In the genomic region with DNA sequence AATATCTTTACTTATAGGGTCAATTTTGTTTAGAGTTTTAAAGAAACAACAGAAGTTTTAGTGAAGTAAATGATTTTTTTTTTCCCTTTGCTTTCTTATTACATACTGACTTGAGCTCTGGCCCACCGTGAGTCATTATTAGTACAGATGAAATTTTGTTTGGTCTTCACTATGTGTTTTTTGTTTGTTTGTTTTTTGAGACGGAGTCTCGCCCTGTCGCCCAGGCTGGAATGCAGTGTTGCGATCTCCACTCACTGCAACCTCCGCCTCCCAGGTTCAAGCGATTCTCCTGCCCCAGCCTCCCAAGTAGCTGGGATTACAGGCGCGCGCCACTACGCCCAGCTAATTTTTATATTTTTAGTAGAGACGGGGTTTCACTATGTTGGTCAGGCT, we compare ENCODE assay signal across 5 cellular contexts. TPM values are rescaled to one million over a fixed set of nuclear protein-coding genes. Genes with fewer than 3 reads are reported as not detected.
DNase-seq lines count a peak whose midpoint lies in the region; ATAC-seq, FAIRE-seq and TF ChIP-seq lines count a peak whose summit lies in the region.
"Not testable (repeated sequence)": the region's sequence is repeated elsewhere in the genome, so short reads cannot be mapped to it uniquely, and the experiment has no call there.

No MANE protein-coding gene starts in this region.

- FAIRE-seq in HepG2 (lab: Jason Lieb, UNC), result not testable (repeated sequence)

- not testable (repeated sequence) for H3K4me3 ChIP-seq in PC-3 (ENCODE audit: low read length); HepG2 (replicated peaks in 1 of 3; ENCODE audit: insufficient read depth in 1 of 3, low read depth in 2 of 3, low read length in 3 of 3)

- not testable (repeated sequence) for H4K20me1 ChIP-seq in PC-3 (ENCODE audit: low read length); HepG2 (ENCODE audit: insufficient read depth, low read length)

- H3K9ac ChIP-seq in PC-3 (ENCODE audit: low read length); HepG2 (ENCODE audit: insufficient read depth, low read depth, low read length): not testable (repeated sequence)

- peak; percentile 15 for DNase-seq in PC-3
- DNase-seq in T-helper 17 cell; activated CD4-positive, alpha-beta T cell treated with anti-CD3 and anti-CD28 coated beads for 36 hours; HepG2 (ENCODE audit: low spot score): not testable (repeated sequence)
- DNase-seq in posterior vena cava (ENCODE audit: low spot score), result peak; percentile 36

- H3K9me3 Mint-ChIP-seq in activated CD4-positive, alpha-beta T cell treated with anti-CD3 and anti-CD28 coated beads for 36 hours (ENCODE audit: low read depth), result not testable (repeated sequence)

- H3K27ac ChIP-seq in PC-3 (ENCODE audit: low read length); HepG2 (ENCODE audit: extremely low read length, insufficient read depth, low read length): not testable (repeated sequence)

- not testable (repeated sequence) for TF ChIP-seq EP300 in HepG2 (IDR thresholded peaks at IDR 0.05; ENCODE audit: low read depth in 2 of 2, low read length in 2 of 2); HepG2 (CRISPR knock-in tag; IDR thresholded peaks at IDR 0.05; ENCODE audit: borderline replicate concordance)

- in situ Hi-C loops in HepG2 (cut with HindIII; ENCODE audit: extremely low pct_ligation_motif_present, low pct_unique_long_range_greater_than_20kb), result loop anchor here (25.0 kb wide), 1 partner anchor 158 kb away; no protein-coding TSS in a partner anchor

- TF ChIP-seq RAD21 in HepG2 (CRISPR knock-in tag; IDR thresholded peaks at IDR 0.05), result not testable (repeated sequence)

- not testable (repeated sequence) for H3K9me2 ChIP-seq in PC-3 (replicated peaks; ENCODE audit: low read length)

- peak overlapping the region; percentile 63 for H3K4me3 Mint-ChIP-seq in T-helper 17 cell
- not testable (repeated sequence) for H3K4me3 Mint-ChIP-seq in activated CD4-positive, alpha-beta T cell treated with anti-CD3 and anti-CD28 coated beads for 36 hours

- TF ChIP-seq POLR2A in HepG2 (IDR thresholded peaks at IDR 0.05; ENCODE audit: insufficient read depth in 1 of 2, low read depth in 2 of 2, low read length in 2 of 2), result not testable (repeated sequence)

- 93% methylated on average over 12 of the region's 12 CpGs for WGBS in HepG2 (ENCODE audit: low lambda C conversion rate)

- not testable (repeated sequence) for H3K4me1 Mint-ChIP-seq in T-helper 17 cell
- peaks cover 16% of the 10 kb centered on the region for H3K4me1 Mint-ChIP-seq in activated CD4-positive, alpha-beta T cell treated with anti-CD3 and anti-CD28 coated beads for 36 hours

- TF ChIP-seq CTCF in PC-3 (conservative IDR thresholded peaks at IDR 0.05; ENCODE audit: low read depth, low read length); HepG2 (CRISPR knock-in tag; IDR thresholded peaks at IDR 0.05): not testable (repeated sequence)

- H3K4me1 ChIP-seq in PC-3 (ENCODE audit: insufficient read depth, low read length) (peaks cover 13% of the 10 kb centered on the region), HepG2 (ENCODE audit: insufficient read depth, low read length) (peaks cover 25% of the 10 kb centered on the region)

- not testable (repeated sequence) for H3K36me3 Mint-ChIP-seq in T-helper 17 cell (ENCODE audit: low read depth)
- H3K36me3 Mint-ChIP-seq in activated CD4-positive, alpha-beta T cell treated with anti-CD3 and anti-CD28 coated beads for 36 hours (ENCODE audit: low read depth), result peaks cover 26% of the 10 kb centered on the region

- ATAC-seq in PC-3, result peak; percentile 46
- ATAC-seq in T-helper 17 cell; activated CD4-positive, alpha-beta T cell treated with anti-CD3 and anti-CD28 coated beads for 36 hours; HepG2: not testable (repeated sequence)

- not testable (repeated sequence) for BruUV-seq in PC-3 (replicated peaks; lab: Mats Ljungman, UMichigan); HepG2 (replicated peaks; lab: Mats Ljungman, UMichigan)

- not testable (repeated sequence) for H3K79me2 ChIP-seq in PC-3 (ENCODE audit: low read length); HepG2 (ENCODE audit: insufficient read depth, low read length)

- H3K9me3 ChIP-seq in PC-3 (ENCODE audit: low read length); T-helper 17 cell (ENCODE audit: control insufficient read depth, low read length, poor library complexity, severe bottlenecking); HepG2 (ENCODE audit: low read length): not testable (repeated sequence)

- H3K4me2 ChIP-seq in PC-3 (ENCODE audit: low read length), result peak overlapping the region; percentile 1; the same call in 1 of the 2 replicates
- H3K4me2 ChIP-seq in HepG2 (ENCODE audit: low read depth, low read length), result not testable (repeated sequence)

- CTCF ChIA-PET in PC-3 (lab: Charles Lee) (interaction anchor here (0.6 kb wide), 2 partner anchors 153 to 1151 kb away, joined by 4 to 7 read pairs; no protein-coding TSS in a partner anchor), HepG2 (lab: Yijun Ruan, JAX; ENCODE audit: low intra/inter-chr PET ratio, low total read pairs) (interaction anchor here (4.6 kb wide), 1 partner anchor 394 kb away, joined by 44 read pairs; no protein-coding TSS in a partner anchor)
- CTCF ChIA-PET in activated CD4-positive, alpha-beta T cell treated with anti-CD3 and anti-CD28 coated beads for 36 hours (lab: Charles Lee), result interaction anchor here (0.7 to 13.8 kb wide), 6 partner anchors 10 to 278 kb away, joined by 3 to 352 read pairs (median 4); no protein-coding TSS in a partner anchor

- H3K27me3 Mint-ChIP-seq in T-helper 17 cell; activated CD4-positive, alpha-beta T cell treated with anti-CD3 and anti-CD28 coated beads for 36 hours: not testable (repeated sequence)

- H3K36me3 ChIP-seq in PC-3 (ENCODE audit: low read depth, low read length); HepG2 (replicated peaks in 1 of 2; ENCODE audit: control insufficient read depth in 1 of 2, insufficient read depth in 2 of 2, low read length in 2 of 2): not testable (repeated sequence)

- peak overlapping the region; percentile 29 for H3K27ac Mint-ChIP-seq in T-helper 17 cell
- peak overlapping the region; percentile 47 for H3K27ac Mint-ChIP-seq in activated CD4-positive, alpha-beta T cell treated with anti-CD3 and anti-CD28 coated beads for 36 hours

- intact Hi-C loops in PC-3 (cut with micrococcal nuclease), result loop anchor here (2.0 to 5.0 kb wide), 3 partner anchors 32 to 208 kb away; no protein-coding TSS in a partner anchor
- intact Hi-C loops in activated CD4-positive, alpha-beta T cell treated with anti-CD3 and anti-CD28 coated beads for 36 hours (cut with DNase I, micrococcal nuclease), result loop anchor here (5.0 to 10.0 kb wide), 2 partner anchors 288 to 290 kb away; no protein-coding TSS in a partner anchor
- intact Hi-C loops in HepG2 (cut with micrococcal nuclease; ENCODE audit: unreplicated experiment), result loop anchor here (10.0 kb wide), 1 partner anchor 270 kb away; no protein-coding TSS in a partner anchor
- intact Hi-C loops in posterior vena cava (cut with DNase I), result loop anchor here in 1 of 2 donors (5.0 to 10.0 kb wide), 2 partner anchors 168 to 390 kb away; no protein-coding TSS in a partner anchor

- not testable (repeated sequence) for H3F3A ChIP-seq in PC-3 (ENCODE audit: low read length, unreplicated experiment)

- H2AFZ ChIP-seq in PC-3 (ENCODE audit: low read length); HepG2 (ENCODE audit: low read length): not testable (repeated sequence)

- H3K27me3 ChIP-seq in PC-3 (ENCODE audit: low read length); HepG2 (ENCODE audit: control insufficient read depth in 1 of 2, insufficient read depth in 2 of 2, low read length in 2 of 2): not testable (repeated sequence)

- POLR2A ChIA-PET in PC-3 (lab: Charles Lee; ENCODE audit: unreplicated experiment), result interaction anchor here (0.7 kb wide), 2 partner anchors 33 to 37 kb away, joined by 4 to 11 read pairs; no protein-coding TSS in a partner anchor
- POLR2A ChIA-PET in activated CD4-positive, alpha-beta T cell treated with anti-CD3 and anti-CD28 coated beads for 36 hours (lab: Charles Lee), result interaction anchor here (0.7 kb wide), 1 partner anchor 56 kb away, joined by 5 read pairs; no protein-coding TSS in a partner anchor
- POLR2A ChIA-PET in HepG2 (lab: Yijun Ruan, JAX), result not testable (repeated sequence)

TF ChIP-seq in HepG2, 621 proteins besides CTCF, POLR2A, EP300 and RAD21 (continues in another document):
- peak; percentile 84; the same call in 1 of the 2 replicates for TF ChIP-seq ZNF441 (CRISPR knock-in tag; IDR thresholded peaks at IDR 0.05; ENCODE audit: borderline replicate concordance)

RNA-seq across cellular contexts. Expression of a gene that starts 45.9 kb away (rescaled TPM):
- total RNA-seq in PC-3 (2014; rRNA removed) (33.5 and 38.2 TPM in 2 replicates), T-helper 17 cell (10 to 100 TPM; 89.6 to 92.9 TPM), HepG2 (2016; rRNA removed; fragmentation: Illumina TruSeq; extraction: Trizol) (11.9 and 15.7 TPM in 2 replicates), posterior vena cava (10 to 100 TPM; 78.5 to 81.0 TPM)
- total RNA-seq in activated CD4-positive, alpha-beta T cell treated with anti-CD3 and anti-CD28 coated beads for 36 hours, result 10 to 100 TPM; 54.9 to 86.7 TPM
- total RNA-seq in HepG2 (2016; cell fraction: cytosol; rRNA removed; fragmentation: Illumina TruSeq; extraction: Trizol; ENCODE audit: low read depth), result 3.2 and 4.3 TPM in 2 replicates
- total RNA-seq in HepG2 (2016; cell fraction: insoluble cytoplasmic fraction; rRNA removed; fragmentation: Illumina TruSeq; extraction: Trizol), result 11.6 and 16.8 TPM in 2 replicates
- 7.2 and 8.1 TPM in 2 replicates for total RNA-seq in HepG2 (2016; cell fraction: membrane; rRNA removed; fragmentation: Illumina TruSeq; extraction: Trizol)
- 14.9 and 18.8 TPM in 2 replicates for total RNA-seq in HepG2 (2016; cell fraction: nucleus; rRNA removed; fragmentation: Illumina TruSeq; extraction: Trizol)
- 9.5 and 12.4 TPM in 2 replicates for polyA plus RNA-seq in HepG2 (2011; rRNA removed)
- polyA plus RNA-seq in HepG2 (2011; cell fraction: cytosol; rRNA removed), result 9.0 and 9.5 TPM in 2 replicates
- polyA plus RNA-seq in HepG2 (2011; cell fraction: nucleus; rRNA removed), result 4.3 and 4.9 TPM in 2 replicates
- polyA plus RNA-seq in HepG2 (2012), result 19.8 and 22.3 TPM in 2 replicates
- polyA plus RNA-seq in HepG2 (2016; cell fraction: cytosol; fragmentation: Illumina TruSeq; extraction: Trizol; ENCODE audit: low read depth), result 3.2 TPM in 2 replicates
- polyA plus RNA-seq in HepG2 (2016; cell fraction: insoluble cytoplasmic fraction; fragmentation: Illumina TruSeq; extraction: Trizol; ENCODE audit: low read depth), result 16.7 and 17.6 TPM in 2 replicates
- 6.9 and 7.0 TPM in 2 replicates for polyA plus RNA-seq in HepG2 (2016; cell fraction: membrane; fragmentation: Illumina TruSeq; extraction: Trizol; ENCODE audit: low read depth)
- polyA plus RNA-seq in HepG2 (2016; cell fraction: nucleus; fragmentation: Illumina TruSeq; extraction: Trizol; ENCODE audit: insufficient read depth, low read depth), result 25.9 and 28.4 TPM in 2 replicates
- polyA minus RNA-seq in HepG2 (2011; rRNA and poly(A)+ RNA removed; ENCODE audit: low replicate concordance), result 9.6 and 10.1 TPM in 2 replicates
- 15.8 and 18.5 TPM in 2 replicates for polyA minus RNA-seq in HepG2 (2011; cell fraction: cytosol; rRNA and poly(A)+ RNA removed)
- polyA minus RNA-seq in HepG2 (2011; cell fraction: nucleus; rRNA and poly(A)+ RNA removed), result 14.2 and 14.9 TPM in 2 replicates
